ENCODE assay signal across 1 cellular context in genomic region chr11:65817815-65818680, GRCh38.
TF ChIP-seq lines count a peak whose summit lies in the region.

No MANE protein-coding gene starts in this region.

TF ChIP-seq in K562, 482 proteins besides CTCF, POLR2A, EP300 and RAD21 (continued from another document and continues in another):
- TF ChIP-seq POLR2B (IDR thresholded peaks at IDR 0.05; ENCODE audit: low read depth, partially characterized antibody) (no peak), SRF (CRISPR knock-in tag; IDR thresholded peaks at IDR 0.05) (no peak), BHLHE40 (IDR thresholded peaks at IDR 0.05; ENCODE audit: low read length) (peak; percentile 62), PTRF (tag; IDR thresholded peaks at IDR 0.05) (no peak), PRMT5 (CRISPR knock-in tag; IDR thresholded peaks at IDR 0.05) (no peak), ZNF507 (tag; conservative IDR thresholded peaks at IDR 0.05) (no peak), ZNF318 (IDR thresholded peaks at IDR 0.05; ENCODE audit: borderline replicate concordance in 1 of 2, low read depth in 1 of 2) (no peak), SIX5 (IDR thresholded peaks at IDR 0.05; ENCODE audit: borderline replicate concordance in 1 of 2, insufficient read depth in 1 of 2, low read depth in 1 of 2, low read length in 2 of 2) (no peak), THRB (CRISPR knock-in tag; conservative IDR thresholded peaks at IDR 0.05) (no peak), MCM7 (IDR thresholded peaks at IDR 0.05) (no peak), FOXA1 (IDR thresholded peaks at IDR 0.05; ENCODE audit: borderline replicate concordance) (no peak), NRF1 (conservative IDR thresholded peaks at IDR 0.05 in 1 of 2, IDR thresholded peaks at IDR 0.05 in 1 of 2) (no peak), SOX6 (IDR thresholded peaks at IDR 0.05) (no peak), MITF (IDR thresholded peaks at IDR 0.05) (peak; percentile 79), SMARCA4 (IDR thresholded peaks at IDR 0.05) (no peak), ZNF511 (CRISPR knock-in tag; IDR thresholded peaks at IDR 0.05) (peak; percentile 22; the same call in 1 of the 2 replicates), MTA2 (IDR thresholded peaks at IDR 0.05; ENCODE audit: low read depth) (no peak), MYBL2 (IDR thresholded peaks at IDR 0.05; ENCODE audit: low read depth) (no peak), MYBL2 (CRISPR knock-in tag; IDR thresholded peaks at IDR 0.05; ENCODE audit: borderline replicate concordance) (no peak), ZNF282 (CRISPR knock-in tag; IDR thresholded peaks at IDR 0.05) (0 out of 2 replicates have a peak, but pooled peaks have one; percentile 34), SP2 (IDR thresholded peaks at IDR 0.05; ENCODE audit: extremely low read depth, low read depth, low read length, poor library complexity, severe bottlenecking) (no peak), TCF7L2 (IDR thresholded peaks at IDR 0.05; ENCODE audit: low read depth, low read length) (no peak), KAT8 (IDR thresholded peaks at IDR 0.05; ENCODE audit: low read depth) (no peak), HNRNPL (IDR thresholded peaks at IDR 0.05; ENCODE audit: low read depth, low read length) (no peak), ZNF696 (CRISPR knock-in tag; conservative IDR thresholded peaks at IDR 0.05) (no peak), HDGF (IDR thresholded peaks at IDR 0.05) (no peak), SRSF3 (IDR thresholded peaks at IDR 0.05; ENCODE audit: insufficient read depth, low read length) (no peak), TCF3 (CRISPR knock-in tag; IDR thresholded peaks at IDR 0.05) (0 out of 2 replicates have a peak, but pooled peaks have one; percentile 12), MAFK (IDR thresholded peaks at IDR 0.05; ENCODE audit: low read length) (no peak), ZBTB9 (CRISPR knock-in tag; IDR thresholded peaks at IDR 0.05) (no peak), CEBPB (tag; IDR thresholded peaks at IDR 0.05) (no peak), ZNF57 (CRISPR knock-in tag; IDR thresholded peaks at IDR 0.05) (no peak), ERF (CRISPR knock-in tag; IDR thresholded peaks at IDR 0.05) (no peak), ZNF408 (CRISPR knock-in tag; IDR thresholded peaks at IDR 0.05; ENCODE audit: low read depth) (no peak), SNAPC5 (CRISPR knock-in tag; IDR thresholded peaks at IDR 0.05) (no peak), MEF2A (IDR thresholded peaks at IDR 0.05; ENCODE audit: control insufficient read depth, low read depth, low read length) (peak; percentile 51; the same call in 1 of the 2 replicates), ZNF695 (CRISPR knock-in tag; IDR thresholded peaks at IDR 0.05) (no peak), EHMT2 (IDR thresholded peaks at IDR 0.05) (no peak), ZNF445 (CRISPR knock-in tag; IDR thresholded peaks at IDR 0.05; ENCODE audit: low read depth) (no peak), ZNF717 (CRISPR knock-in tag; IDR thresholded peaks at IDR 0.05) (no peak), ZBTB7A (IDR thresholded peaks at IDR 0.05; ENCODE audit: borderline replicate concordance, control insufficient read depth, low read depth, low read length) (peak; percentile 51; the same call in 1 of the 2 replicates)
- TF ChIP-seq, protein P1, sequence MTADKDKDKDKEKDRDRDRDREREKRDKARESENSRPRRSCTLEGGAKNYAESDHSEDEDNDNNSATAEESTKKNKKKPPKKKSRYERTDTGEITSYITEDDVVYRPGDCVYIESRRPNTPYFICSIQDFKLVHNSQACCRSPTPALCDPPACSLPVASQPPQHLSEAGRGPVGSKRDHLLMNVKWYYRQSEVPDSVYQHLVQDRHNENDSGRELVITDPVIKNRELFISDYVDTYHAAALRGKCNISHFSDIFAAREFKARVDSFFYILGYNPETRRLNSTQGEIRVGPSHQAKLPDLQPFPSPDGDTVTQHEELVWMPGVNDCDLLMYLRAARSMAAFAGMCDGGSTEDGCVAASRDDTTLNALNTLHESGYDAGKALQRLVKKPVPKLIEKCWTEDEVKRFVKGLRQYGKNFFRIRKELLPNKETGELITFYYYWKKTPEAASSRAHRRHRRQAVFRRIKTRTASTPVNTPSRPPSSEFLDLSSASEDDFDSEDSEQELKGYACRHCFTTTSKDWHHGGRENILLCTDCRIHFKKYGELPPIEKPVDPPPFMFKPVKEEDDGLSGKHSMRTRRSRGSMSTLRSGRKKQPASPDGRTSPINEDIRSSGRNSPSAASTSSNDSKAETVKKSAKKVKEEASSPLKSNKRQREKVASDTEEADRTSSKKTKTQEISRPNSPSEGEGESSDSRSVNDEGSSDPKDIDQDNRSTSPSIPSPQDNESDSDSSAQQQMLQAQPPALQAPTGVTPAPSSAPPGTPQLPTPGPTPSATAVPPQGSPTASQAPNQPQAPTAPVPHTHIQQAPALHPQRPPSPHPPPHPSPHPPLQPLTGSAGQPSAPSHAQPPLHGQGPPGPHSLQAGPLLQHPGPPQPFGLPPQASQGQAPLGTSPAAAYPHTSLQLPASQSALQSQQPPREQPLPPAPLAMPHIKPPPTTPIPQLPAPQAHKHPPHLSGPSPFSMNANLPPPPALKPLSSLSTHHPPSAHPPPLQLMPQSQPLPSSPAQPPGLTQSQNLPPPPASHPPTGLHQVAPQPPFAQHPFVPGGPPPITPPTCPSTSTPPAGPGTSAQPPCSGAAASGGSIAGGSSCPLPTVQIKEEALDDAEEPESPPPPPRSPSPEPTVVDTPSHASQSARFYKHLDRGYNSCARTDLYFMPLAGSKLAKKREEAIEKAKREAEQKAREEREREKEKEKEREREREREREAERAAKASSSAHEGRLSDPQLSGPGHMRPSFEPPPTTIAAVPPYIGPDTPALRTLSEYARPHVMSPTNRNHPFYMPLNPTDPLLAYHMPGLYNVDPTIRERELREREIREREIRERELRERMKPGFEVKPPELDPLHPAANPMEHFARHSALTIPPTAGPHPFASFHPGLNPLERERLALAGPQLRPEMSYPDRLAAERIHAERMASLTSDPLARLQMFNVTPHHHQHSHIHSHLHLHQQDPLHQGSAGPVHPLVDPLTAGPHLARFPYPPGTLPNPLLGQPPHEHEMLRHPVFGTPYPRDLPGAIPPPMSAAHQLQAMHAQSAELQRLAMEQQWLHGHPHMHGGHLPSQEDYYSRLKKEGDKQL (CRISPR knock-in tag; IDR thresholded peaks at IDR 0.05; ENCODE audit: borderline replicate concordance), result no peak
- TF ChIP-seq, protein P2, sequence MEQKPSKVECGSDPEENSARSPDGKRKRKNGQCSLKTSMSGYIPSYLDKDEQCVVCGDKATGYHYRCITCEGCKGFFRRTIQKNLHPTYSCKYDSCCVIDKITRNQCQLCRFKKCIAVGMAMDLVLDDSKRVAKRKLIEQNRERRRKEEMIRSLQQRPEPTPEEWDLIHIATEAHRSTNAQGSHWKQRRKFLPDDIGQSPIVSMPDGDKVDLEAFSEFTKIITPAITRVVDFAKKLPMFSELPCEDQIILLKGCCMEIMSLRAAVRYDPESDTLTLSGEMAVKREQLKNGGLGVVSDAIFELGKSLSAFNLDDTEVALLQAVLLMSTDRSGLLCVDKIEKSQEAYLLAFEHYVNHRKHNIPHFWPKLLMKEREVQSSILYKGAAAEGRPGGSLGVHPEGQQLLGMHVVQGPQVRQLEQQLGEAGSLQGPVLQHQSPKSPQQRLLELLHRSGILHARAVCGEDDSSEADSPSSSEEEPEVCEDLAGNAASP (IDR thresholded peaks at IDR 0.05), result no peak
- TF ChIP-seq, protein P3, sequence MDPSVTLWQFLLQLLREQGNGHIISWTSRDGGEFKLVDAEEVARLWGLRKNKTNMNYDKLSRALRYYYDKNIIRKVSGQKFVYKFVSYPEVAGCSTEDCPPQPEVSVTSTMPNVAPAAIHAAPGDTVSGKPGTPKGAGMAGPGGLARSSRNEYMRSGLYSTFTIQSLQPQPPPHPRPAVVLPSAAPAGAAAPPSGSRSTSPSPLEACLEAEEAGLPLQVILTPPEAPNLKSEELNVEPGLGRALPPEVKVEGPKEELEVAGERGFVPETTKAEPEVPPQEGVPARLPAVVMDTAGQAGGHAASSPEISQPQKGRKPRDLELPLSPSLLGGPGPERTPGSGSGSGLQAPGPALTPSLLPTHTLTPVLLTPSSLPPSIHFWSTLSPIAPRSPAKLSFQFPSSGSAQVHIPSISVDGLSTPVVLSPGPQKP (CRISPR knock-in tag; IDR thresholded peaks at IDR 0.05), result no peak
